In the genomic region with DNA sequence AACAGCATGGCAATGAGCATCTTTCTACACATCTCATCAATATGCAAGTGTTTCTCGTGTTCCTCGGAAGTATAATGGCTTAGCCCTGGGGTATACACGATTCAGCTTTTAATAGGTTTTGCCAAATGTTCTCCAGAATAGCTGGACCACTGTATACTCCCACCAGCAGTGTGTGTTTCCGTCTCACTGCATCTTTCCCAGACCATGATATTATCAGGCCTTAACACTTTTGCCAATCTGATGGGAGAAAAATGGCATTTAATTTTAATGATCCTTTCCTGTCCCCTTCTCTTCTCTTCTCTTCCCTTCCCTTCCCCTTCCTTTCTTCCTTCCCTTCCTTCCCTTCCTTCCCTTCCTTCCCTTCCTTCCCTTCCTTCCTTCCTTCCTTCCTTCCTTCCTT, we compare ENCODE assay signal across 24 cellular contexts. TPM values are rescaled to one million over a fixed set of nuclear protein-coding genes. Genes with fewer than 3 reads are reported as not detected.
A peak's percentile ranks its signal among the peaks of the same experiment; 100 is the strongest.
DNase-seq lines count a peak whose midpoint lies in the region; ATAC-seq, FAIRE-seq and TF ChIP-seq lines count a peak whose summit lies in the region.
"Had no signal": no experiment of that assay in that cellular context is flagged by ENCODE, and none has a peak within 500 bp of the region (broad histone marks: within the 10 kb centered on the region; RNA-seq: fewer than 3 reads in every experiment).

No MANE protein-coding gene starts in this region.

- H3K4me2 ChIP-seq in BLaER1 treated with 17β-estradiol and CSF1 and Interleukin-3, amounts not matched to agents 10 nM and 100 nM, result peak overlapping the region; percentile 19 to 90 (median 71); a peak in 20 of 22 replicates

- H3K27ac ChIP-seq in BLaER1 treated with 17β-estradiol and CSF1 and Interleukin-3, amounts not matched to agents 10 nM and 100 nM, result peak overlapping the region in 6 of 11 experiments; percentile 48 to 72 (median 62); a peak in 7 of 22 replicates
- H3K27ac ChIP-seq in HEK293 (ENCODE audit: extremely low read depth, low read depth, low read length) (no peak overlapping the region), neutrophil (peak overlapping the region; percentile 54)

- H3K36me3 Mint-ChIP-seq in activated T-helper 17 cell treated with anti-CD3 and anti-CD28 coated beads, Interleukin-2, amount 50 U/mL, for 72 hours (ENCODE audit: low read depth), result peaks cover 7% of the 10 kb centered on the region

- no peak overlapping the region for H3K4me3 ChIP-seq in BLaER1 treated with 17β-estradiol and CSF1 and Interleukin-3, amounts not matched to agents 10 nM and 100 nM
- H3K4me3 ChIP-seq in HEK293 (ENCODE audit: low read depth, low read length) (no peak overlapping the region), neutrophil (ENCODE audit: low read depth in 1 of 2, low read length in 1 of 2) (no peak overlapping the region)
- H3K4me3 ChIP-seq: GM23338 had no signal

- H3K9ac ChIP-seq in BLaER1 treated with 17β-estradiol and CSF1 and Interleukin-3, amounts not matched to agents 10 nM and 100 nM, result no peak overlapping the region

- ATAC-seq in activated T-helper 17 cell treated with anti-CD3 and anti-CD28 coated beads, Interleukin-2, amount 50 U/mL, for 72 hours (replicated peaks), result no peak
- ATAC-seq in GM21367 (IDR thresholded peaks at IDR 0.05; ENCODE audit: unreplicated experiment), result no peak
- ATAC-seq: PC-3 had no signal

- H3K9me3 ChIP-seq in BLaER1 treated with 17β-estradiol and CSF1 and Interleukin-3, amounts not matched to agents 10 nM and 100 nM (replicated peaks in 1 of 11), result no peaks in the 10 kb centered on the region
- H3K9me3 ChIP-seq in HEK293 (ENCODE audit: control insufficient read depth, insufficient read depth, low read depth, low read length) (no peaks in the 10 kb centered on the region), neutrophil (no peaks in the 10 kb centered on the region)

- no peaks in the 10 kb centered on the region for H3K9me3 Mint-ChIP-seq in activated T-helper 17 cell treated with anti-CD3 and anti-CD28 coated beads, Interleukin-2, amount 50 U/mL, for 72 hours
- H3K9me3 Mint-ChIP-seq: GM23338 had no signal

- POLR2A ChIA-PET in HEK293 (lab: Yijun Ruan, JAX), result interaction anchor here (0.7 kb wide), 1 partner anchor 29 kb away, joined by 4 read pairs; no protein-coding TSS in a partner anchor

- H3K36me3 ChIP-seq in BLaER1 treated with 17β-estradiol and CSF1 and Interleukin-3, amounts not matched to agents 10 nM and 100 nM, result peaks cover 0 to 13% (median 0%) of the 10 kb centered on the region in 11 experiments; a peak in 4 of 22 replicates
- no peaks in the 10 kb centered on the region for H3K36me3 ChIP-seq in HEK293 (ENCODE audit: control insufficient read depth in 2 of 2, insufficient read depth in 1 of 2, low read length in 2 of 2)
- no peaks in the 10 kb centered on the region for H3K36me3 ChIP-seq in neutrophil

- no peaks in the 10 kb centered on the region for H3K27me3 Mint-ChIP-seq in activated T-helper 17 cell treated with anti-CD3 and anti-CD28 coated beads, Interleukin-2, amount 50 U/mL, for 72 hours
- H3K27me3 Mint-ChIP-seq: CD4-positive, alpha-beta memory T cell had no signal

- H3K4me3 Mint-ChIP-seq in activated T-helper 17 cell treated with anti-CD3 and anti-CD28 coated beads, Interleukin-2, amount 50 U/mL, for 72 hours, result peak overlapping the region; percentile 24
- H3K4me3 Mint-ChIP-seq: GM23338 had no signal

- peaks cover 0 to 24% (median 0%) of the 10 kb centered on the region in 11 experiments; a peak in 2 of 22 replicates for H4K20me1 ChIP-seq in BLaER1 treated with 17β-estradiol and CSF1 and Interleukin-3, amounts not matched to agents 10 nM and 100 nM

- no peak overlapping the region for H3K27ac Mint-ChIP-seq in activated T-helper 17 cell treated with anti-CD3 and anti-CD28 coated beads, Interleukin-2, amount 50 U/mL, for 72 hours
- H3K27ac Mint-ChIP-seq: GM23338 had no signal

- FAIRE-seq in urothelium cell line (lab: Jason Lieb, UNC), result no peak
- FAIRE-seq: GM19239 had no signal

- H3K27me3 ChIP-seq in BLaER1 treated with 17β-estradiol and CSF1 and Interleukin-3, amounts not matched to agents 10 nM and 100 nM, result no peaks in the 10 kb centered on the region
- H3K27me3 ChIP-seq in neutrophil, result no peaks in the 10 kb centered on the region

- H3K4me1 Mint-ChIP-seq in activated T-helper 17 cell treated with anti-CD3 and anti-CD28 coated beads, Interleukin-2, amount 50 U/mL, for 72 hours, result peaks cover 42% of the 10 kb centered on the region

- CTCF ChIA-PET in HEK293 (lab: Yijun Ruan, JAX), result interaction anchor here (0.8 kb wide), 1 partner anchor 127 kb away, joined by 4 read pairs; no protein-coding TSS in a partner anchor

- H3K4me1 ChIP-seq in BLaER1 treated with 17β-estradiol and CSF1 and Interleukin-3, amounts not matched to agents 10 nM and 100 nM, result peaks cover 71 to 95% (median 91%) of the 10 kb centered on the region in 10 experiments
- no peaks in the 10 kb centered on the region for H3K4me1 ChIP-seq in HEK293 (ENCODE audit: control insufficient read depth, insufficient read depth, low read length)
- peaks cover 77 to 87% of the 10 kb centered on the region in 2 experiments for H3K4me1 ChIP-seq in neutrophil (ENCODE audit: control insufficient read depth in 1 of 2, insufficient read depth in 1 of 2, low read depth in 1 of 2, low read length in 1 of 2)

- TF ChIP-seq CTCF in HEK293 (tag by site-specific recombination; IDR thresholded peaks at IDR 0.05) (no peak), neutrophil (IDR thresholded peaks at IDR 0.05) (no peak)

- DNase-seq in DMS 273 treated with DMSO at 0.1 percent for 48 hours (lab: John Stamatoyannopoulos, UW) (no peak), urothelium cell line (ENCODE audit: low spot score) (no peak), mesenteric fat pad (ENCODE audit: low spot score) (no peak)
- DNase-seq: AML-193; Calu3; CD4-positive, alpha-beta memory T cell; DMS53; EL; HCEC 1CT; Karpas-422; NCI-H1048; NCI-H1930; NCI-H526; PC-3; RPMI8226; SHP77 treated with DMSO at 0.1 percent for 48 hours had no signal

TF ChIP-seq in HEK293, 187 proteins besides CTCF, POLR2A, EP300 and RAD21:
- TF ChIP-seq ZNF76 (tag by site-specific recombination; IDR thresholded peaks at IDR 0.05; ENCODE audit: borderline replicate concordance, low read depth), result no peak
- no peak for TF ChIP-seq MZF1 (tag by site-specific recombination; IDR thresholded peaks at IDR 0.05; ENCODE audit: borderline replicate concordance)
- TF ChIP-seq KLF8 (tag by site-specific recombination; IDR thresholded peaks at IDR 0.05), result no peak
- TF ChIP-seq ZNF366 (tag by site-specific recombination; conservative IDR thresholded peaks at IDR 0.05), result peak; percentile 40; the same call in 1 of the 2 replicates
- no peak for TF ChIP-seq ZNF530 (tag by site-specific recombination; IDR thresholded peaks at IDR 0.05; ENCODE audit: low read depth)

RNA-seq across cellular contexts. Expression of a gene that starts 30.8 kb away (rescaled TPM):
- 10 to 100 TPM; 76.0 to 87.7 TPM for total RNA-seq in activated T-helper 17 cell treated with anti-CD3 and anti-CD28 coated beads, Interleukin-2, amount 50 U/mL, for 72 hours
- 11.0 TPM for total RNA-seq in mesenteric fat pad
- total RNA-seq: Calu3, MCF 10A, PC-3 had no signal
